Comparison of ENCODE assay signal across 17 cellular contexts in the genomic region with DNA sequence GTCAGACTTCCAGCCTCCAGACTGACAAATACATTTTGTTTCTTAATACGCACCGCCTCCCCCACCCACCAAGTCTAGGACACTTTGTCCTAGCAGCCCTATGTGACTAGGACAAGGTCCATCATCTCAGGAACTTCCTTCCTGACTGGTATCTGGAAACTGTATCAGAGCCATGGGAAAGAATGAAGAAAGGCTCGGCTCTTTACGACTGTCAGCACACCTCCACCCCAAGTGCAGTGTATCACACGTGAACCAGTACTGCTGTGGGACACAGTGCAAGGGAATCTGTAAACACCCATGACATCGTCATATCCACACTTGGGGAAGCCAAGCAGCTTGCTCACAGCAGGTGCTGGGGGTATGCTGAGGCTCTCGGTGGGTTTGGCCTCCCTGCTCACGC. TPM values are rescaled to one million over a fixed set of nuclear protein-coding genes. Genes with fewer than 3 reads are reported as not detected.
"Had no signal": no experiment of that assay in that cellular context is flagged by ENCODE, and none has a peak within 500 bp of the region (broad histone marks: within the 10 kb centered on the region; RNA-seq: fewer than 3 reads in every experiment).

No MANE protein-coding gene starts in this region.

RNA-seq across cellular contexts. Expression of gene NUTM2G, which starts 13.0 kb away (rescaled TPM):
- total RNA-seq: activated naive CD4-positive, alpha-beta T cell treated with anti-CD3 and anti-CD28 coated beads for 36 hours; activated naive CD4-positive, alpha-beta T cell treated with anti-CD3 and anti-CD28 coated beads, Interleukin-2, amount 50 U/mL, for 72 hours; activated naive CD8-positive, alpha-beta T cell treated with anti-CD3 and anti-CD28 coated beads for 36 hours; activated naive CD8-positive, alpha-beta T cell treated with anti-CD3 and anti-CD28 coated beads, Interleukin-2, amount 10 ng/mL, durations not matched to agents 7 days and 5 days; activated T-cell treated with anti-CD3 and anti-CD28 coated beads, Interleukin-2, amount 50 U/mL, for 4 hours; activated T-cell treated with anti-CD3 and anti-CD28 coated beads, Interleukin-2, amount 50 U/mL, for 72 hours; activated T-helper 1 cell treated with anti-CD3 and anti-CD28 coated beads, Interleukin-12 subunit alpha, Interleukin-12 subunit beta, Interleukin-2, Interleukin-4 antibody, amounts not matched to agents 30 ng/mL and 10 ng/mL and 1 ng/mL, durations not matched to agents 14 hours and 24 hours and 36 hours; activated T-helper 17 cell treated with anti-CD3 and anti-CD28 coated beads, Interleukin-2, amount 50 U/mL, for 72 hours; activated T-helper 2 cell treated with anti-CD3 and anti-CD28 coated beads, Interferon-gamma antibody, Interleukin-2, Interleukin-4, amounts not matched to agents 10 μg/mL and 5 μg/mL and 100 μg/mL, durations not matched to agents 14 hours and 24 hours and 36 hours; adrenal gland; aorta; ascending aorta; astrocyte; body of pancreas; breast epithelium; cardiac septum had no signal
- polyA plus RNA-seq: adipose tissue, adrenal gland, aorta had no signal
